ENCODE assay signal across 15 cellular contexts in genomic region chr2:69221960-69222751, GRCh38.
A peak's percentile ranks its signal among the peaks of the same experiment; 100 is the strongest.
DNase-seq lines count a peak whose midpoint lies in the region; ATAC-seq and TF ChIP-seq lines count a peak whose summit lies in the region.
"Had no signal": no experiment of that assay in that cellular context is flagged by ENCODE, and none has a peak within 500 bp of the region (broad histone marks: within the 10 kb centered on the region; RNA-seq: fewer than 3 reads in every experiment).

No MANE protein-coding gene starts in this region.

- peak; percentile 63 for ATAC-seq in SK-N-SH treated with all-trans-retinoic acid at 6 μM for 48 hours
- ATAC-seq: activated CD4-positive, alpha-beta T cell treated with anti-CD3 and anti-CD28 coated beads for 36 hours; activated T-cell treated with anti-CD3 and anti-CD28 coated beads, Interleukin-2, amount 50 U/mL, for 72 hours had no signal

- peak; percentile 60 for DNase-seq in EL
- peak; percentile 73 for DNase-seq in fibroblast of villous mesenchyme (ENCODE audit: low read depth)
- DNase-seq in nephron progenitor cell, result no peak
- no peak for DNase-seq in hippocampal formation (lab: John Stamatoyannopoulos, UW)
- DNase-seq in GM10248 (ENCODE audit: extremely low spot score), result no peak
- no peak for DNase-seq in AML-193 (lab: John Stamatoyannopoulos, UW)
- DNase-seq in activated CD4-positive, alpha-beta T cell treated with anti-CD3 and anti-CD28 coated beads, Interleukin-2, amount 50 U/mL, for 4 hours, result no peak
- DNase-seq: activated CD4-positive, alpha-beta T cell treated with anti-CD3 and anti-CD28 coated beads for 36 hours; activated T-cell treated with anti-CD3 and anti-CD28 coated beads, Interleukin-2, amount 50 U/mL, for 72 hours; erythroblast; KG1; NCI-H2029; NK-92 treated with Interleukin-12 subunit alpha and Interleukin-12 subunit beta, amount 100 ng/mL, for 24 hours; stimulated activated CD4-positive, alpha-beta T cell treated with anti-CD3 and anti-CD28 coated beads, Interleukin-12 subunit alpha, Interleukin-12 subunit beta, amount 100 ng/mL, for 4 hours had no signal

- H3K4me3 Mint-ChIP-seq in nephron progenitor cell, result no peak overlapping the region
- H3K4me3 Mint-ChIP-seq: activated CD4-positive, alpha-beta T cell treated with anti-CD3 and anti-CD28 coated beads for 36 hours; activated T-cell treated with anti-CD3 and anti-CD28 coated beads, Interleukin-2, amount 50 U/mL, for 72 hours had no signal

- H3K27me3 Mint-ChIP-seq in nephron progenitor cell (ENCODE audit: low read depth, poor library complexity), result no peaks in the 10 kb centered on the region

- no peak overlapping the region for H3K4me3 ChIP-seq in fibroblast of villous mesenchyme (ENCODE audit: low read depth, low read length)

- no peak for TF ChIP-seq CTCF in fibroblast of villous mesenchyme (IDR thresholded peaks at IDR 0.05; ENCODE audit: insufficient read depth, low read depth, low read length)
- no peak for TF ChIP-seq CTCF in nephron progenitor cell (IDR thresholded peaks at IDR 0.05)
- no peak for TF ChIP-seq CTCF in GM10248 (IDR thresholded peaks at IDR 0.05; ENCODE audit: control extremely low read depth, extremely low read depth, low read depth, missing control alignments)

- no peaks in the 10 kb centered on the region for H3K9me3 Mint-ChIP-seq in nephron progenitor cell

- H3K27ac Mint-ChIP-seq in nephron progenitor cell, result peak overlapping the region; percentile 14
- H3K27ac Mint-ChIP-seq: activated CD4-positive, alpha-beta T cell treated with anti-CD3 and anti-CD28 coated beads for 36 hours; activated T-cell treated with anti-CD3 and anti-CD28 coated beads, Interleukin-2, amount 50 U/mL, for 72 hours had no signal

- peaks cover 49% of the 10 kb centered on the region for H3K36me3 Mint-ChIP-seq in nephron progenitor cell (ENCODE audit: low read depth)

- CTCF ChIA-PET in GM10248 (lab: Yijun Ruan, JAX), result interaction anchor here (1.2 to 1.4 kb wide), 2 partner anchors 17 to 50 kb away, joined by 3 read pairs; no protein-coding TSS in a partner anchor

- peaks cover 35% of the 10 kb centered on the region for H3K4me1 Mint-ChIP-seq in nephron progenitor cell
- H3K4me1 Mint-ChIP-seq: activated CD4-positive, alpha-beta T cell treated with anti-CD3 and anti-CD28 coated beads for 36 hours had no signal

- POLR2A ChIA-PET in GM10248 (lab: Yijun Ruan, JAX), result no interaction called here

TF ChIP-seq in SK-N-SH treated with all-trans-retinoic acid at 6 μM for 48 hours, 23 proteins besides CTCF, POLR2A, EP300 and RAD21:
- TF ChIP-seq CSDC2 (CRISPR knock-in tag; IDR thresholded peaks at IDR 0.05), result no peak
- no peak for TF ChIP-seq ZNF70 (CRISPR knock-in tag; IDR thresholded peaks at IDR 0.05)
- no peak for TF ChIP-seq ZC3H10 (CRISPR knock-in tag; IDR thresholded peaks at IDR 0.05)
- no peak for TF ChIP-seq BACH2 (CRISPR knock-in tag; IDR thresholded peaks at IDR 0.05; ENCODE audit: borderline replicate concordance)
- no peak for TF ChIP-seq TCF4 (CRISPR knock-in tag; IDR thresholded peaks at IDR 0.05; ENCODE audit: borderline replicate concordance)
- no peak for TF ChIP-seq OSR1 (CRISPR knock-in tag; IDR thresholded peaks at IDR 0.05)
- no peak for TF ChIP-seq ZNF8 (CRISPR knock-in tag; IDR thresholded peaks at IDR 0.05)
- TF ChIP-seq, protein P1, sequence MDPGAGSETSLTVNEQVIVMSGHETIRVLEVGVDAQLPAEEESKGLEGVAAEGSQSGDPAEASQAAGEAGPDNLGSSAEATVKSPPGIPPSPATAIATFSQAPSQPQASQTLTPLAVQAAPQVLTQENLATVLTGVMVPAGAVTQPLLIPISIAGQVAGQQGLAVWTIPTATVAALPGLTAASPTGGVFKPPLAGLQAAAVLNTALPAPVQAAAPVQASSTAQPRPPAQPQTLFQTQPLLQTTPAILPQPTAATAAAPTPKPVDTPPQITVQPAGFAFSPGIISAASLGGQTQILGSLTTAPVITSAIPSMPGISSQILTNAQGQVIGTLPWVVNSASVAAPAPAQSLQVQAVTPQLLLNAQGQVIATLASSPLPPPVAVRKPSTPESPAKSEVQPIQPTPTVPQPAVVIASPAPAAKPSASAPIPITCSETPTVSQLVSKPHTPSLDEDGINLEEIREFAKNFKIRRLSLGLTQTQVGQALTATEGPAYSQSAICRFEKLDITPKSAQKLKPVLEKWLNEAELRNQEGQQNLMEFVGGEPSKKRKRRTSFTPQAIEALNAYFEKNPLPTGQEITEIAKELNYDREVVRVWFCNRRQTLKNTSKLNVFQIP (CRISPR knock-in tag; IDR thresholded peaks at IDR 0.05; ENCODE audit: borderline replicate concordance, low read depth), result no peak
- TF ChIP-seq TOX (CRISPR knock-in tag; IDR thresholded peaks at IDR 0.05; ENCODE audit: borderline replicate concordance), result no peak
- TF ChIP-seq ZNF565 (CRISPR knock-in tag; conservative IDR thresholded peaks at IDR 0.05; ENCODE audit: low read depth), result no peak
TF ChIP-seq in SK-N-SH treated with all-trans-retinoic acid at 6 μM for 48 hours: peak in this region for 0.

Comparison
In these comparisons a context has a peak if more than half of its experiments do, and no peak if none do; other contexts are left out.
1. DNase-seq: peak in EL (single experiment) and fibroblast of villous mesenchyme (single experiment); none in nephron progenitor cell (single experiment), hippocampal formation (0 of 2), GM10248 (single experiment), AML-193 (0 of 2) and activated CD4-positive, alpha-beta T cell treated with anti-CD3 and anti-CD28 coated beads, Interleukin-2, amount 50 U/mL, for 4 hours (0 of 2).